Comparison of ENCODE assay signal across 8 cellular contexts in genomic region chr12:12992418-12993175, GRCh38. TPM values are rescaled to one million over a fixed set of nuclear protein-coding genes. Genes with fewer than 3 reads are reported as not detected.
DNase-seq lines count a peak whose midpoint lies in the region; ATAC-seq, FAIRE-seq and TF ChIP-seq lines count a peak whose summit lies in the region.

No MANE protein-coding gene starts in this region.

- peaks cover 2% of the 10 kb centered on the region for H3K79me1 ChIP-seq in mesendoderm (ENCODE audit: low read length)

- peak overlapping the region; percentile 97 for H3K27ac Mint-ChIP-seq in chondrocyte (ENCODE audit: unreplicated experiment)

- TF ChIP-seq CTCF in chondrocyte (IDR thresholded peaks at IDR 0.05), result peak; percentile 8

- DNase-seq in ACHN, result peak; percentile 83
- DNase-seq in HTR-8/SVneo (ENCODE audit: insufficient read length, low spot score), result peak; percentile 32
- DNase-seq in chondrocyte (ENCODE audit: low spot score), result no peak
- peak; percentile 51 for DNase-seq in mesendoderm
- DNase-seq in stimulated activated CD4-positive, alpha-beta T cell treated with anti-CD3 and anti-CD28 coated beads, Interleukin-12 subunit alpha, Interleukin-12 subunit beta, amount 100 ng/mL, for 4 hours, result no peak
- DNase-seq in amniotic stem cell (lab: John Stamatoyannopoulos, UW), result no peak

- H3K4me3 ChIP-seq in mesendoderm (ENCODE audit: low read length), result no peak overlapping the region

- no peaks in the 10 kb centered on the region for H3K27me3 Mint-ChIP-seq in chondrocyte (ENCODE audit: low read depth)

- peaks cover 2% of the 10 kb centered on the region for H3K4me1 ChIP-seq in mesendoderm (ENCODE audit: control insufficient read depth, low read depth, low read length)

- no peak overlapping the region for H2BK120ac ChIP-seq in mesendoderm (ENCODE audit: low read depth, low read length)

- peak overlapping the region; percentile 65 for H3K4me3 Mint-ChIP-seq in chondrocyte (ENCODE audit: unreplicated experiment)

- H3K27me3 ChIP-seq in mesendoderm (ENCODE audit: insufficient read depth, low read length, poor library complexity), result no peaks in the 10 kb centered on the region

- H3K79me2 ChIP-seq in mesendoderm (ENCODE audit: control insufficient read depth, insufficient read depth, low read length), result no peaks in the 10 kb centered on the region

- no peak overlapping the region for H2BK15ac ChIP-seq in mesendoderm (replicated peaks; ENCODE audit: low read depth)

- no peak for ATAC-seq in HG02852 (IDR thresholded peaks at IDR 0.05; ENCODE audit: unreplicated experiment)
- ATAC-seq in HG03469 (IDR thresholded peaks at IDR 0.05; ENCODE audit: unreplicated experiment), result no peak

- no peak overlapping the region for H3K4me2 ChIP-seq in mesendoderm (ENCODE audit: low read length)

- no peak overlapping the region for H3K9ac ChIP-seq in mesendoderm (ENCODE audit: low read length)

- no peak overlapping the region for H4K8ac ChIP-seq in mesendoderm (ENCODE audit: low read depth, low read length)

- H3K56ac ChIP-seq in mesendoderm (ENCODE audit: low read length), result no peak overlapping the region

- no peaks in the 10 kb centered on the region for H3K9me3 Mint-ChIP-seq in chondrocyte (ENCODE audit: low read depth)

- no peaks in the 10 kb centered on the region for H3K36me3 ChIP-seq in mesendoderm (ENCODE audit: control insufficient read depth, insufficient read depth, low read length)

- no peak for FAIRE-seq in HTR-8/SVneo (lab: Jason Lieb, UNC)

- in situ Hi-C loops in ACHN (cut with HindIII; ENCODE audit: low pct_ligation_motif_present, low pct_unique_long_range_greater_than_20kb, low sequenced_read_pairs), result no loop called here

- WGBS in mesendoderm (ENCODE audit: extremely low coverage, insufficient coverage, low lambda C conversion rate), result no CpG with 5 or more reads among the region's 8 CpGs

- H3K4ac ChIP-seq in mesendoderm (ENCODE audit: low read depth, low read length), result no peak overlapping the region

- peaks cover 6% of the 10 kb centered on the region for H3K36me3 Mint-ChIP-seq in chondrocyte (ENCODE audit: low read depth)

- H2BK5ac ChIP-seq in mesendoderm (ENCODE audit: low read length), result no peak overlapping the region

- no peak overlapping the region for H3K23ac ChIP-seq in mesendoderm (ENCODE audit: low read length)

- H3K18ac ChIP-seq in mesendoderm (ENCODE audit: low read length), result no peak overlapping the region

- H2AK5ac ChIP-seq in mesendoderm (ENCODE audit: low read length), result no peak overlapping the region

- H4K5ac ChIP-seq in mesendoderm (ENCODE audit: low read length), result no peak overlapping the region

- peaks cover 41% of the 10 kb centered on the region for H3K4me1 Mint-ChIP-seq in chondrocyte (ENCODE audit: low read depth)

- H3K27ac ChIP-seq in mesendoderm (ENCODE audit: low read depth, low read length), result no peak overlapping the region

RNA-seq across cellular contexts. Expression of gene HEBP1, which starts 7.5 kb away (rescaled TPM):
- 39.7 to 52.3 TPM (median 50.7 TPM) in 3 replicates for total RNA-seq in chondrocyte
- 18.5 TPM for polyA plus RNA-seq in mesendoderm (2013, experiment 1 of 2)
- 19.0 TPM for polyA plus RNA-seq in mesendoderm (2013, experiment 2 of 2)

RNA-seq across cellular contexts. Expression of gene GPRC5D, which starts 40.6 kb away (rescaled TPM):
- not detected in 3 replicates for total RNA-seq in chondrocyte
- not detected for polyA plus RNA-seq in mesendoderm (2013, experiment 1 of 2)
- not detected for polyA plus RNA-seq in mesendoderm (2013, experiment 2 of 2)

RNA-seq across cellular contexts. Expression of gene FAM234B, which starts 51.6 kb away (rescaled TPM):
- total RNA-seq in chondrocyte, result 3.4 to 5.0 TPM (median 3.8 TPM) in 3 replicates
- polyA plus RNA-seq in mesendoderm (2013, experiment 1 of 2), result 6.7 TPM
- polyA plus RNA-seq in mesendoderm (2013, experiment 2 of 2), result 7.2 TPM

Comparison
In these comparisons a context has a peak if more than half of its experiments do, and no peak if none do; other contexts are left out.
1. DNase-seq: peak in ACHN (single experiment), HTR-8/SVneo (single experiment) and mesendoderm (single experiment); none in chondrocyte (single experiment), stimulated activated CD4-positive, alpha-beta T cell treated with anti-CD3 and anti-CD28 coated beads, Interleukin-12 subunit alpha, Interleukin-12 subunit beta, amount 100 ng/mL, for 4 hours (single experiment) and amniotic stem cell (single experiment).